Comparison of ENCODE assay signal across 31 cellular contexts in genomic region chr3:95310560-95310959, GRCh38.
"Had no signal": no experiment of that assay in that cellular context is flagged by ENCODE, and none has a peak within 500 bp of the region (broad histone marks: within the 10 kb centered on the region; RNA-seq: fewer than 3 reads in every experiment).

No MANE protein-coding gene starts in this region.

- H3K9me3 ChIP-seq: SJSA1 had no signal

- H3K27ac ChIP-seq: PC-9, SJSA1, SK-N-MC had no signal

- H3K36me3 ChIP-seq: SJSA1 had no signal

- H2AFZ ChIP-seq: PC-9 had no signal

- H3K4me2 ChIP-seq: PC-9 had no signal

- ATAC-seq: Panc1, SK-N-SH treated with all-trans-retinoic acid at 6 μM for 48 hours, T-cell had no signal

- H3K4me3 Mint-ChIP-seq: T-cell had no signal

- H3K4me1 Mint-ChIP-seq: T-cell had no signal

- DNase-seq: Karpas-422, NCI-H1048, NCI-H1092 treated with DMSO at 0.1 percent for 48 hours, NCI-H1105 treated with DMSO at 0.1 percent for 48 hours, NCI-H1417, NCI-H1436, NCI-H146, NCI-H1694, NCI-H187, NCI-H1930, NCI-H2029 treated with DMSO at 0.1 percent for 48 hours, NCI-H2081 treated with DMSO at 0.1 percent for 48 hours, NCI-H2107, NCI-H2171, NCI-H226, NCI-H446 treated with DMSO at 0.1 percent for 48 hours, NCI-H510A, NCI-H524, NCI-H526, NCI-H69, NCI-H748 treated with DMSO at 0.1 percent for 48 hours, NCI-H82, PC-9, Right ventricle myocardium superior, RPMI8226, SHP77 treated with DMSO at 0.1 percent for 48 hours, T-cell had no signal

- H3K27me3 ChIP-seq: SJSA1 had no signal

- H3K4me1 ChIP-seq: SJSA1 had no signal

- H3K4me3 ChIP-seq: PC-9, SJSA1, SK-N-MC had no signal

- H3K27me3 Mint-ChIP-seq: T-cell had no signal

- H3K36me3 Mint-ChIP-seq: T-cell had no signal

- H3K27ac Mint-ChIP-seq: T-cell had no signal
